In genomic region chr7:2046581-2047271, GRCh38 we compare ENCODE assay signal across 16 cellular contexts.
DNase-seq lines count a peak whose midpoint lies in the region; ATAC-seq, FAIRE-seq and TF ChIP-seq lines count a peak whose summit lies in the region.
"Had no signal": no experiment of that assay in that cellular context is flagged by ENCODE, and none has a peak within 500 bp of the region (broad histone marks: within the 10 kb centered on the region; RNA-seq: fewer than 3 reads in every experiment).

No MANE protein-coding gene starts in this region.

- FAIRE-seq in D721Med (lab: Jason Lieb, UNC): no peak
- FAIRE-seq: endothelial cell of umbilical vein had no signal

- peak; percentile 18 for DNase-seq in activated CD4-positive, CD25-positive, alpha-beta regulatory T cell treated with anti-CD3 and anti-CD28 coated beads, Interleukin-2, amount 50 U/mL, for 72 hours
- DNase-seq in D721Med (ENCODE audit: insufficient read length, low spot score): peak; percentile 92
- DNase-seq in left ventricle myocardium superior: peak; percentile 25
- DNase-seq in posterior vena cava (ENCODE audit: low spot score): peak; percentile 62
- no peak for DNase-seq in activated CD4-positive, alpha-beta T cell treated with anti-CD3 and anti-CD28 coated beads for 1 hour
- DNase-seq: 8988T; activated CD4-positive, CD25-positive, alpha-beta regulatory T cell; dermis blood vessel endothelial cell; NCI-H1105; NCI-H2081 treated with DMSO at 0.1 percent for 48 hours; NCI-H446; stimulated activated CD4-positive, alpha-beta T cell treated with anti-CD3 and anti-CD28 coated beads, Interleukin-4, amount 100 ng/mL, for 24 hours had no signal

- intact Hi-C loops in left ventricle myocardium superior (cut with micrococcal nuclease): no loop called here
- intact Hi-C loops in posterior vena cava (cut with DNase I): no loop called here

- ATAC-seq in activated CD4-positive, CD25-positive, alpha-beta regulatory T cell treated with anti-CD3 and anti-CD28 coated beads, Interleukin-2, amount 50 U/mL, for 24 hours: no peak
- no peak for ATAC-seq in left ventricle myocardium superior
- ATAC-seq in GM18858 (IDR thresholded peaks at IDR 0.05; ENCODE audit: unreplicated experiment): no peak
- ATAC-seq in GM21447 (IDR thresholded peaks at IDR 0.05; ENCODE audit: unreplicated experiment): no peak

- TF ChIP-seq CTCF in D721Med (IDR thresholded peaks at IDR 0.05; ENCODE audit: insufficient read depth, missing control alignments): no peak
